3 cellular contexts compared by ENCODE assay signal in the genomic region with DNA sequence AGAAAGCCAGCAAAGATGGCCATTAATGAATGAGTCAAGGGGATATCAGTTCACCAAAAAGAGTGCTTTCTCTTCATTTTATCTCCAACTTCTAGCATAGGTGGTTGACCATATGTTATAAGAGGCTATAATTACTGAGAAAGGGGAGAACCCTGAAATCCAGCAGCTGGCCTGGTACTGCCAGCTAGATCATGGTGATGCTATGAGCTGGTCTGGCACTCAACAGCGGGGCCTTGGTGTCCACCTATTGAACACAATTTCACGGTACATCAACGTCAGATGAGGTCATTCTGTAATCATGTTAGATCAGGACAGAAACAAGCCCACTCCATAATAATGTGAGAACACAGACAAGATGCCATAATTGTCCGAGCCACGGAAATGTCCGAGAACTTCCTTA.
"Had no signal": no experiment of that assay in that cellular context is flagged by ENCODE, and none has a peak within 500 bp of the region (broad histone marks: within the 10 kb centered on the region; RNA-seq: fewer than 3 reads in every experiment).

No MANE protein-coding gene starts in this region.

- DNase-seq: GDM1, GF-D8 had no signal

- ATAC-seq: GM12878 had no signal

- H3K4me3 ChIP-seq: GM12878 had no signal
